7 cellular contexts compared by ENCODE assay signal in genomic region chr4:111283066-111283677, GRCh38.
DNase-seq lines count a peak whose midpoint lies in the region; ATAC-seq and TF ChIP-seq lines count a peak whose summit lies in the region.

No MANE protein-coding gene starts in this region.

- intact Hi-C loops in activated CD8-positive, alpha-beta T cell treated with anti-CD3 and anti-CD28 coated beads for 36 hours (cut with micrococcal nuclease): loop anchor here (5.0 kb wide), 1 partner anchor 651 kb away; no protein-coding TSS in a partner anchor
- intact Hi-C loops in prostate gland (cut with DNase I): loop anchor here (5.0 kb wide), 1 partner anchor 656 kb away; no protein-coding TSS in a partner anchor

- H3K27ac ChIP-seq in prostate gland: no peak overlapping the region

- no peaks in the 10 kb centered on the region for H3K4me1 ChIP-seq in prostate gland (replicated peaks)

- no peak overlapping the region for H3K27ac Mint-ChIP-seq in activated CD8-positive, alpha-beta T cell treated with anti-CD3 and anti-CD28 coated beads for 36 hours

- DNase-seq in GM06990 (ENCODE audit: extremely low read depth, insufficient read length) (peak; percentile 7), NCI-H1417 (lab: John Stamatoyannopoulos, UW) (peak; percentile 42 to 72 (median 43)), foreskin melanocyte (peak; percentile 29), prostate gland (ENCODE audit: low spot score) (peak; percentile 13)
- DNase-seq in activated CD8-positive, alpha-beta T cell treated with anti-CD3 and anti-CD28 coated beads for 36 hours: peak; percentile 65

- no peaks in the 10 kb centered on the region for H3K36me3 ChIP-seq in GM06990 (ENCODE audit: control insufficient read depth, insufficient read depth, low read length)
- H3K36me3 ChIP-seq in prostate gland: no peaks in the 10 kb centered on the region

- TF ChIP-seq CTCF in GM06990 (IDR thresholded peaks at IDR 0.05; ENCODE audit: insufficient read depth, low read length, poor library complexity, severe bottlenecking): peak; percentile 95
- TF ChIP-seq CTCF in activated CD8-positive, alpha-beta T cell treated with anti-CD3 and anti-CD28 coated beads for 36 hours (IDR thresholded peaks at IDR 0.05): peak; percentile 75
- peak; percentile 45 to 61 (median 54) for TF ChIP-seq CTCF in prostate gland (IDR thresholded peaks at IDR 0.05)

- no peak for TF ChIP-seq POLR2A in prostate gland (IDR thresholded peaks at IDR 0.05)

- H3K9me3 Mint-ChIP-seq in activated CD8-positive, alpha-beta T cell treated with anti-CD3 and anti-CD28 coated beads for 36 hours: peaks cover under 1% of the 10 kb centered on the region

- H3K36me3 Mint-ChIP-seq in activated CD8-positive, alpha-beta T cell treated with anti-CD3 and anti-CD28 coated beads for 36 hours (ENCODE audit: low read depth): no peaks in the 10 kb centered on the region

- ATAC-seq in GM21786 (IDR thresholded peaks at IDR 0.05; ENCODE audit: unreplicated experiment) (peak; percentile 66), HG02840 (IDR thresholded peaks at IDR 0.05; ENCODE audit: low FRiP score, unreplicated experiment) (no peak)
- peak; percentile 51 for ATAC-seq in activated CD8-positive, alpha-beta T cell treated with anti-CD3 and anti-CD28 coated beads for 36 hours

- H3K27me3 ChIP-seq in GM06990 (replicated peaks; ENCODE audit: control insufficient read depth, insufficient read depth, low read length): no peaks in the 10 kb centered on the region
- no peaks in the 10 kb centered on the region for H3K27me3 ChIP-seq in prostate gland (replicated peaks; ENCODE audit: insufficient read depth)

- 27% methylated on average over 7 of the region's 7 CpGs for WGBS in prostate gland

- H3K4me1 Mint-ChIP-seq in activated CD8-positive, alpha-beta T cell treated with anti-CD3 and anti-CD28 coated beads for 36 hours (ENCODE audit: low read depth): no peaks in the 10 kb centered on the region

- CTCF ChIA-PET in activated CD8-positive, alpha-beta T cell treated with anti-CD3 and anti-CD28 coated beads for 36 hours (lab: Charles Lee): interaction anchor here (0.6 kb wide), 1 partner anchor 8 kb away, joined by 3 read pairs; no protein-coding TSS in a partner anchor

- H3K4me3 Mint-ChIP-seq in activated CD8-positive, alpha-beta T cell treated with anti-CD3 and anti-CD28 coated beads for 36 hours: no peak overlapping the region

- POLR2A ChIA-PET in activated CD8-positive, alpha-beta T cell treated with anti-CD3 and anti-CD28 coated beads for 36 hours (lab: Charles Lee): no interaction called here

- H3K4me3 ChIP-seq in GM06990 (replicated peaks; ENCODE audit: low read depth, low read length) (no peak overlapping the region), prostate gland (no peak overlapping the region)

- H3K9me3 ChIP-seq in prostate gland: no peaks in the 10 kb centered on the region

- peaks cover 1% of the 10 kb centered on the region for H3K27me3 Mint-ChIP-seq in activated CD8-positive, alpha-beta T cell treated with anti-CD3 and anti-CD28 coated beads for 36 hours

Comparison
In these comparisons a context has a peak if more than half of its experiments do, and no peak if none do; other contexts are left out.
1. DNase-seq: peak in every context shown above with its lines; median percentile 65 in activated CD8-positive, alpha-beta T cell treated with anti-CD3 and anti-CD28 coated beads for 36 hours; 43 in NCI-H1417; 29 in foreskin melanocyte; 13 in prostate gland; 7 in GM06990.